ENCODE assay signal across 24 cellular contexts in the genomic region with DNA sequence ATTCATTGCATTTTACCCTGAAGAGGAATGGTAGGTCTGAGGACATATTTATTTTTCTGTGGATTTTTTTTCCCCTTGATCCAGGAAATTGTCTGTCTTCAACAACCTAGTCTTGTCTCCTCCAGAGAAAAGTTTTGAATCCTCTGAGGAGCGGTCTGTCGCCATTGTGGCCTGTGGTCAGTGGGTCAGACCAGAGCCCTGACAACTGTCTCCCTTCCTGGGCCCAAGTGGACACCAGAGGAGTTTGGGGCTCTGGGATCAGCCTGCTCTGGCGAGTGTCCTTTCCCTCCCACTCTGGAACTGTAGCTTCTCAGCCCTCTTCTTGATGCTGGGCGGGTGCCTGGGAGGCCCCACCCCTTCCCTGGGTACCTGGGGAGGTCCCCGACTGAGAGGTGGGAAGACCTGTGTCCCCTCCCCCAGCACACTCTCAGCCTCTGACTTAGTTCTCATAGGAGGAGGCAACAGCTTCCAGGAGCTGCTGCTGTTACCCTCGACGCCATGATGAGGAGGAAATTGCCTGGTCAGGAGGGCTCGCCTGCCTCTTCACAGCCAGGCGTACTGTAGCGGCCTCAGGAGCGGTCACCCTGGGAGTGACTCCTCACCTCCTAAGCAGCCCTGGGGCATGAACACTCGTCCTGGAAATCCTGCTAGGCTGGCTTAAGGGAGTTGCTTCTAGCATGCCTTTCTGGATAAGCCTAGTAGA.
A peak's percentile ranks its signal among the peaks of the same experiment; 100 is the strongest.
DNase-seq lines count a peak whose midpoint lies in the region; ATAC-seq, FAIRE-seq and TF ChIP-seq lines count a peak whose summit lies in the region.
"Had no signal": no experiment of that assay in that cellular context is flagged by ENCODE, and none has a peak within 500 bp of the region (broad histone marks: within the 10 kb centered on the region; RNA-seq: fewer than 3 reads in every experiment).

No MANE protein-coding gene starts in this region.

- H2BK12ac ChIP-seq in H1 (ENCODE audit: low read depth, low read length) (no peak overlapping the region), trophoblast cell (ENCODE audit: low read length) (no peak overlapping the region)

- H2BK15ac ChIP-seq in H1 (ENCODE audit: low read length) = no peak overlapping the region

- H3K56ac ChIP-seq in H1 (replicated peaks; ENCODE audit: insufficient read length, low read depth, low read length) = no peak overlapping the region

- ATAC-seq in left lobe of liver (peak; percentile 16), GM18907 (IDR thresholded peaks at IDR 0.05; ENCODE audit: unreplicated experiment) (no peak), HG02610 (IDR thresholded peaks at IDR 0.05; ENCODE audit: unreplicated experiment) (no peak)
- ATAC-seq: GM12878, Panc1 had no signal

- no peak overlapping the region for H4K5ac ChIP-seq in H1 (ENCODE audit: insufficient read length, low read depth, low read length)

- H3K4me3 ChIP-seq in H7 (ENCODE audit: insufficient read depth, low read depth, low read length) (no peak overlapping the region), H1 (ENCODE audit: extremely low read depth in 1 of 4, insufficient read depth in 2 of 4, low read depth in 3 of 4, low read length in 4 of 4) (no peak overlapping the region), trophoblast cell (ENCODE audit: low read depth, low read length) (no peak overlapping the region)
- H3K4me3 ChIP-seq: BLaER1, GM12878 had no signal

- H3K23me2 ChIP-seq in H1 (ENCODE audit: low read depth, low read length) = no peaks in the 10 kb centered on the region

- 75% methylated on average over 12 of the region's 12 CpGs; no CpG with 5 or more reads in 1 of the 2 experiments for WGBS in H1 (ENCODE audit: extremely low coverage in 1 of 2, insufficient coverage in 1 of 2, insufficient read length in 1 of 2, insufficient replicate concordance in 2 of 2, low coverage in 1 of 2, low lambda C conversion rate in 2 of 2, missing lambda C conversion rate in 1 of 2), 2 experiments
- WGBS in trophoblast cell (ENCODE audit: extremely low coverage, insufficient coverage, insufficient read length) = no CpG with 5 or more reads among the region's 12 CpGs

- H3K27ac ChIP-seq in H1 (ENCODE audit: low read depth, low read length) (no peak overlapping the region), trophoblast cell (ENCODE audit: low read depth, low read length) (no peak overlapping the region)
- H3K27ac ChIP-seq: BLaER1, RWPE1 had no signal

- no peak overlapping the region for H3K14ac ChIP-seq in H1 (ENCODE audit: insufficient read length)
- no peak overlapping the region for H3K14ac ChIP-seq in trophoblast cell (ENCODE audit: low read length)

- H3K4me1 ChIP-seq in H1 (replicated peaks in 1 of 4; ENCODE audit: control insufficient read depth in 3 of 4, insufficient read depth in 4 of 4, low read length in 3 of 4) = peaks cover 3 to 10% (median 8%) of the 10 kb centered on the region in 4 experiments
- peaks cover 5 to 8% of the 10 kb centered on the region in 2 experiments for H3K4me1 ChIP-seq in trophoblast cell (ENCODE audit: control insufficient read depth in 1 of 2, insufficient read depth in 2 of 2, low read length in 2 of 2)

- H4K12ac ChIP-seq in trophoblast cell (ENCODE audit: low read depth, low read length) = no peak overlapping the region

- H3K27me3 ChIP-seq in H7 (ENCODE audit: control insufficient read depth, insufficient read depth, low read length) (no peaks in the 10 kb centered on the region), H1 (replicated peaks in 1 of 4; ENCODE audit: control insufficient read depth in 3 of 4, extremely low read depth in 1 of 4, insufficient read depth in 3 of 4, low read length in 3 of 4) (no peaks in the 10 kb centered on the region), trophoblast cell (ENCODE audit: insufficient read depth, low read length) (no peaks in the 10 kb centered on the region)
- H3K27me3 ChIP-seq: BLaER1 had no signal

- H2BK120ac ChIP-seq in H1 (replicated peaks; ENCODE audit: low read depth, low read length) (no peak overlapping the region), trophoblast cell (ENCODE audit: insufficient read depth, low read length, poor library complexity) (no peak overlapping the region)

- H3K9ac ChIP-seq in H1 (replicated peaks in 1 of 4; ENCODE audit: extremely low read depth in 1 of 4, low read depth in 3 of 4, low read length in 3 of 4) (no peak overlapping the region), trophoblast cell (ENCODE audit: low read length) (no peak overlapping the region)
- H3K9ac ChIP-seq: BLaER1 had no signal

- H3K4ac ChIP-seq in H1 (replicated peaks; ENCODE audit: insufficient read length, low read depth, low read length) = no peak overlapping the region
- no peak overlapping the region for H3K4ac ChIP-seq in trophoblast cell (ENCODE audit: low read depth, low read length)

- H3K36me3 ChIP-seq in H7 (replicated peaks; ENCODE audit: control insufficient read depth, insufficient read depth, low read length) = no peaks in the 10 kb centered on the region
- H3K36me3 ChIP-seq in H1 (ENCODE audit: control insufficient read depth in 2 of 4, insufficient read depth in 4 of 4, low read length in 3 of 4) = no peaks in the 10 kb centered on the region
- H3K36me3 ChIP-seq in trophoblast cell (ENCODE audit: control insufficient read depth in 1 of 2, insufficient read depth in 2 of 2, low read length in 2 of 2) = no peaks in the 10 kb centered on the region
- H3K36me3 ChIP-seq: BLaER1 had no signal

- POLR2A ChIA-PET in H1 (lab: Charles Lee; ENCODE audit: partially characterized antibody) = interaction anchor here (1.0 kb wide), 2 partner anchors 13 to 34 kb away, joined by 3 to 4 read pairs; no protein-coding TSS in a partner anchor

- TF ChIP-seq POLR2A in H1 (IDR thresholded peaks at IDR 0.05; ENCODE audit: control extremely low read depth in 1 of 2, low read depth in 2 of 2, low read length in 2 of 2) = no peak

- H3K9me3 ChIP-seq in H1 (ENCODE audit: insufficient read depth in 2 of 2, low read depth in 1 of 2, low read length in 1 of 2) = no peaks in the 10 kb centered on the region
- no peaks in the 10 kb centered on the region for H3K9me3 ChIP-seq in trophoblast cell (ENCODE audit: insufficient read depth, low read depth, low read length)
- H3K9me3 ChIP-seq: BLaER1 had no signal

- TF ChIP-seq EP300 in H1 (IDR thresholded peaks at IDR 0.05; ENCODE audit: borderline replicate concordance in 1 of 2, low read depth in 2 of 2, low read length in 2 of 2) = no peak

- H3K79me1 ChIP-seq in H1 (ENCODE audit: low read depth, low read length) (no peaks in the 10 kb centered on the region), trophoblast cell (ENCODE audit: low read length) (no peaks in the 10 kb centered on the region)

- DNase-seq in H7 (peak; percentile 42), H1 (ENCODE audit: low read depth in 1 of 2, low spot score in 2 of 2) (no peak), left lobe of liver (ENCODE audit: low spot score) (no peak), trophoblast cell (peak; percentile 20 to 62), amniotic stem cell (lab: John Stamatoyannopoulos, UW) (no peak)
- DNase-seq: CD4-positive, alpha-beta T cell; DMS53; KBM-7; MV-4-11; NCI-H1105; NCI-H1436 treated with DMSO at 0.1 percent for 48 hours; NCI-H1930; NCI-H446; NCI-H524 treated with DMSO at 0.1 percent for 48 hours; NCI-H82; NK-92 treated with Interleukin-12 subunit alpha and Interleukin-12 subunit beta, amount 100 ng/mL, for 24 hours; SHP77 had no signal

- no peak for FAIRE-seq in H1 (lab: Jason Lieb, UNC)
- FAIRE-seq: G401.6, GM12878 had no signal

- CTCF ChIA-PET in H1 (lab: Charles Lee; ENCODE audit: partially characterized antibody) = interaction anchor here (0.6 to 1.3 kb wide), 3 partner anchors 25 to 482 kb away, joined by 3 read pairs; no protein-coding TSS in a partner anchor

- no peak overlapping the region for H3K4me2 ChIP-seq in H1 (ENCODE audit: insufficient read depth in 1 of 2, low read depth in 2 of 2, low read length in 2 of 2)
- H3K4me2 ChIP-seq in trophoblast cell (ENCODE audit: low read length) = no peak overlapping the region
- H3K4me2 ChIP-seq: BLaER1 had no signal

- H2AFZ ChIP-seq in H1 (ENCODE audit: low read length) (no peak overlapping the region), trophoblast cell (ENCODE audit: insufficient read depth, low read length, poor library complexity) (no peak overlapping the region)

- H4K91ac ChIP-seq in H1 (replicated peaks; ENCODE audit: insufficient read length, low read length) (no peak overlapping the region), trophoblast cell (ENCODE audit: low read depth, low read length) (no peak overlapping the region)

- H4K20me1 ChIP-seq in H1 (replicated peaks in 1 of 2; ENCODE audit: control insufficient read depth in 1 of 2, insufficient read depth in 2 of 2, low read length in 2 of 2) = no peaks in the 10 kb centered on the region
- H4K20me1 ChIP-seq: BLaER1 had no signal

- no peak overlapping the region for H2BK5ac ChIP-seq in H1 (ENCODE audit: low read depth, low read length)
- H2BK5ac ChIP-seq in trophoblast cell (ENCODE audit: low read depth, low read length, poor library complexity) = no peak overlapping the region

- no peak overlapping the region for H3K23ac ChIP-seq in H1 (ENCODE audit: insufficient read length)
- H3K23ac ChIP-seq in trophoblast cell (ENCODE audit: low read length) = no peak overlapping the region

- no peak for TF ChIP-seq RAD21 in H1 (IDR thresholded peaks at IDR 0.05 in 1 of 2, conservative IDR thresholded peaks at IDR 0.05 in 1 of 2; ENCODE audit: low read depth in 2 of 2, low read length in 2 of 2)

- H2AK5ac ChIP-seq in H1 (ENCODE audit: low read depth, low read length) = no peak overlapping the region
- no peak overlapping the region for H2AK5ac ChIP-seq in trophoblast cell (ENCODE audit: low read length)

- H3K18ac ChIP-seq in H1 (ENCODE audit: extremely low read depth, low read length) (peak overlapping the region; percentile 52; the same call in 1 of the 2 replicates), trophoblast cell (ENCODE audit: low read length) (no peak overlapping the region)

- H2BK20ac ChIP-seq in H1 (ENCODE audit: low read length) = no peak overlapping the region

- no peak for TF ChIP-seq CTCF in H1 (IDR thresholded peaks at IDR 0.05; ENCODE audit: control extremely low read depth in 1 of 3, insufficient read depth in 1 of 3, low read depth in 1 of 3, low read length in 3 of 3)

- no peak overlapping the region for H4K8ac ChIP-seq in H1 (ENCODE audit: extremely low read depth, insufficient read depth, low read length)
- H4K8ac ChIP-seq in trophoblast cell (ENCODE audit: low read depth, low read length) = no peak overlapping the region

- H3K79me2 ChIP-seq in H1 (ENCODE audit: control insufficient read depth in 1 of 2, insufficient read depth in 2 of 2, low read length in 2 of 2) = no peaks in the 10 kb centered on the region
- no peaks in the 10 kb centered on the region for H3K79me2 ChIP-seq in trophoblast cell (ENCODE audit: control insufficient read depth, insufficient read depth, low read length, poor library complexity)

TF ChIP-seq in H1, 55 proteins besides CTCF, POLR2A, EP300 and RAD21 (continues in another document):
- TF ChIP-seq HDAC6 (IDR thresholded peaks at IDR 0.05; ENCODE audit: low read depth, low read length) = no peak
- TF ChIP-seq TAF7 (optimal IDR thresholded peaks at IDR 0.05; ENCODE audit: borderline replicate concordance, low read depth, low read length) = no peak
- TF ChIP-seq SIX5 (IDR thresholded peaks at IDR 0.05; ENCODE audit: low read depth, low read length) = no peak
- TF ChIP-seq GABPA (IDR thresholded peaks at IDR 0.05; ENCODE audit: borderline replicate concordance, insufficient read depth, low read length) = no peak
- no peak for TF ChIP-seq EGR1 (IDR thresholded peaks at IDR 0.05; ENCODE audit: borderline replicate concordance, low read depth, low read length)

Comparison
In these comparisons a context has a peak if more than half of its experiments do, and no peak if none do; other contexts are left out.
1. DNase-seq: peak in H7 (single experiment) and trophoblast cell (2 of 2); none in H1 (0 of 2), left lobe of liver (single experiment) and amniotic stem cell (single experiment).